In genomic region chr9:5617749-5618148, GRCh38 we compare ENCODE assay signal across 9 cellular contexts. TPM values are rescaled to one million over a fixed set of nuclear protein-coding genes. Genes with fewer than 3 reads are reported as not detected.
DNase-seq lines count a peak whose midpoint lies in the region; ATAC-seq and TF ChIP-seq lines count a peak whose summit lies in the region.
"Had no signal": no experiment of that assay in that cellular context is flagged by ENCODE, and none has a peak within 500 bp of the region (broad histone marks: within the 10 kb centered on the region; RNA-seq: fewer than 3 reads in every experiment).

No MANE protein-coding gene starts in this region.

- intact Hi-C loops in Caco-2 (cut with micrococcal nuclease; ENCODE audit: unreplicated experiment): no loop called here

- DNase-seq in GM13976 (ENCODE audit: low spot score) (peak; percentile 53), Caco-2 (no peak), kidney glomerular epithelial cell (lab: John Stamatoyannopoulos, UW) (no peak)
- no peak for DNase-seq in activated naive CD4-positive, alpha-beta T cell treated with anti-CD3 and anti-CD28 coated beads, Interleukin-2, amount 50 U/mL, for 72 hours (ENCODE audit: low spot score in 2 of 2)
- DNase-seq in stimulated activated CD4-positive, alpha-beta T cell treated with anti-CD3 and anti-CD28 coated beads, Interleukin-4, amount 100 ng/mL, for 1 hour: no peak
- no peak for DNase-seq in effector CD8-positive, alpha-beta T cell (lab: John Stamatoyannopoulos, UW)

- H3K27me3 ChIP-seq in Caco-2 (replicated peaks; ENCODE audit: control insufficient read depth, insufficient read depth, low read length): no peaks in the 10 kb centered on the region

- H3K36me3 Mint-ChIP-seq in activated naive CD4-positive, alpha-beta T cell treated with anti-CD3 and anti-CD28 coated beads, Interleukin-2, amount 50 U/mL, for 72 hours: peaks cover 0 to 18% of the 10 kb centered on the region in 2 donors
- no peaks in the 10 kb centered on the region for H3K36me3 Mint-ChIP-seq in Caco-2 (ENCODE audit: insufficient read depth, unreplicated experiment)

- no peak overlapping the region for H3K4me3 Mint-ChIP-seq in Caco-2 (ENCODE audit: unreplicated experiment)
- H3K4me3 Mint-ChIP-seq: brain had no signal

- no peaks in the 10 kb centered on the region for H3K9me3 Mint-ChIP-seq in activated naive CD4-positive, alpha-beta T cell treated with anti-CD3 and anti-CD28 coated beads, Interleukin-2, amount 50 U/mL, for 72 hours
- H3K9me3 Mint-ChIP-seq in Caco-2 (ENCODE audit: unreplicated experiment): no peaks in the 10 kb centered on the region
- H3K9me3 Mint-ChIP-seq: brain had no signal

- H3K4me1 ChIP-seq in Caco-2: no peaks in the 10 kb centered on the region

- no peaks in the 10 kb centered on the region for H3K9me3 ChIP-seq in Caco-2

- in situ Hi-C loops in GM13976 (cut with MboI; ENCODE audit: low sequenced_read_pairs, unreplicated experiment): no loop called here

- CTCF ChIA-PET in Caco-2 (lab: Charles Lee): no interaction called here

- H3K4me3 ChIP-seq in Caco-2 (ENCODE audit: low read depth, low read length): no peak overlapping the region

- H3K27me3 Mint-ChIP-seq in Caco-2 (ENCODE audit: insufficient read depth, unreplicated experiment): no peaks in the 10 kb centered on the region
- H3K27me3 Mint-ChIP-seq: brain had no signal

- no peaks in the 10 kb centered on the region for H3K4me1 Mint-ChIP-seq in Caco-2 (ENCODE audit: low read depth, unreplicated experiment)

- no TSS peak for BruUV-seq in Caco-2 (replicated peaks; lab: Mats Ljungman, UMichigan)

- no peaks in the 10 kb centered on the region for H3K36me3 ChIP-seq in Caco-2 (ENCODE audit: control insufficient read depth, insufficient read depth, low read length)

- no peak overlapping the region for H3K27ac Mint-ChIP-seq in activated naive CD4-positive, alpha-beta T cell treated with anti-CD3 and anti-CD28 coated beads, Interleukin-2, amount 50 U/mL, for 72 hours
- no peak overlapping the region for H3K27ac Mint-ChIP-seq in Caco-2 (ENCODE audit: unreplicated experiment)
- H3K27ac Mint-ChIP-seq: brain had no signal

- POLR2A ChIA-PET in Caco-2 (lab: Charles Lee): no interaction called here

- ATAC-seq in GM21390 (IDR thresholded peaks at IDR 0.05; ENCODE audit: unreplicated experiment): peak; percentile 97
- ATAC-seq in HG03442 (IDR thresholded peaks at IDR 0.05; ENCODE audit: unreplicated experiment): peak; percentile 96
- peak; percentile 67 to 73 for ATAC-seq in activated naive CD4-positive, alpha-beta T cell treated with anti-CD3 and anti-CD28 coated beads, Interleukin-2, amount 50 U/mL, for 72 hours

- TF ChIP-seq CTCF in GM13976 (IDR thresholded peaks at IDR 0.05; ENCODE audit: borderline replicate concordance, control extremely low read depth, extremely low read depth, insufficient read depth, missing control alignments): no peak
- no peak for TF ChIP-seq CTCF in Caco-2 (IDR thresholded peaks at IDR 0.05; ENCODE audit: insufficient read depth in 1 of 2, low read depth in 1 of 2, low read length in 1 of 2, severe bottlenecking in 1 of 2, unreplicated experiment in 1 of 2)

RNA-seq across cellular contexts. Expression of gene RIC1, which starts 11.2 kb away (rescaled TPM):
- 10 to 100 TPM; 25.6 to 26.7 TPM for total RNA-seq in activated naive CD4-positive, alpha-beta T cell treated with anti-CD3 and anti-CD28 coated beads, Interleukin-2, amount 50 U/mL, for 72 hours
- total RNA-seq in Caco-2 (2022): 18.6 and 19.4 TPM in 2 replicates
